ENCODE assay signal across 8 cellular contexts in the genomic region with DNA sequence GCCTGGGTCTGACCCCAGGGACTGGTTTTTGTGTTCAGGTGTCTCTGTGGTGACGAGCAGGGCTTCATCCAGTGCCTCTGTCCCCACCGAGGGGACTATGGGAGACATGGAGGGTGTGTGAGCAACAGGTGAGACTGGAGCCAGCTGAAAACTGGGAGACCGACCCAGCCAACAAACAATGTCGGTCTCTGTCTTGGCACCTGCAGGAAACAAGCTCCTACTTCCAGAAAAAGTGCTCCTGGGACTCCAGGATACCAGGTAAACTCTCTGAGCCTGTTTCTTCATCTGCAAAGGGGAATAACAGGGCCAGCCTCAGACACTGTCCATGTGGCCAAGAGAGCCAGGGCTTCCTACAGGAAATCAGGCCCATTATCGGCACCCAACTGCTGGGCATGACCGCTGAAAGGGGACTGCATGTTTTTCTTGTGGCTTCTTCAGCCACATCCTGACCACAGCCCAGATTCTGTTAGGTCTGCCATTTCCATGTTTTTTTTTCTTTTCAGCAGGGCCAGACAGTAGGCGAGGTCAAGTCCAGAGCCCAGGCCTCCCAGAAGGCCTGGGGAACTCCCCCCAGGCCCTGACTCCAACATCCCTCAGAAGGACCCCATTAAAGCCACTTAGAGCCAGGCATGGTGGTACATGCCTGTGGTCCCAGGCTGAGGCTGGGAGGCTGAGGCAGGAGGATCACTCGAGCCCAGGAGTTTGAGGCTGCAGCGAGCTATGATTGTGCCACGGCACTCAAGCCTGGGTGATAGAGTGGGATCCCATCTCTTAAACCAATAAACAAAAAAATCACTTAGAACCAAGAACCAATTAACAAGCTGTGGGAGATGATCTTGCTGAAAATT. TPM values are rescaled to one million over a fixed set of nuclear protein-coding genes. Genes with fewer than 3 reads are reported as not detected.
DNase-seq lines count a peak whose midpoint lies in the region; ATAC-seq and TF ChIP-seq lines count a peak whose summit lies in the region.
"Had no signal": no experiment of that assay in that cellular context is flagged by ENCODE, and none has a peak within 500 bp of the region (broad histone marks: within the 10 kb centered on the region; RNA-seq: fewer than 3 reads in every experiment).

No MANE protein-coding gene starts in this region.

- peak; percentile 10 for ATAC-seq in HG03460 (IDR thresholded peaks at IDR 0.05; ENCODE audit: unreplicated experiment)
- ATAC-seq in activated CD8-positive, alpha-beta memory T cell treated with anti-CD3 and anti-CD28 coated beads, Interleukin-2, amount 10 ng/mL, durations not matched to agents 7 days and 5 days: peak; percentile 17
- peak; percentile 4 for ATAC-seq in left lobe of liver

- H3K4me3 Mint-ChIP-seq in activated CD8-positive, alpha-beta memory T cell treated with anti-CD3 and anti-CD28 coated beads, Interleukin-2, amount 10 ng/mL, durations not matched to agents 7 days and 5 days: peak overlapping the region; percentile 94

- no peaks in the 10 kb centered on the region for H3K36me3 ChIP-seq in testis (ENCODE audit: low read depth, missing control alignments)

- DNase-seq in activated CD8-positive, alpha-beta memory T cell treated with anti-CD3 and anti-CD28 coated beads, Interleukin-2, amount 10 ng/mL, durations not matched to agents 7 days and 5 days: peak; percentile 88
- no peak for DNase-seq in left lobe of liver (ENCODE audit: low spot score)
- no peak for DNase-seq in testis
- no peak for DNase-seq in lower leg skin (ENCODE audit: low spot score in 2 of 2)
- DNase-seq in NCI-H2227 (lab: John Stamatoyannopoulos, UW; ENCODE audit: unreplicated experiment): no peak

- TF ChIP-seq POLR2A in GM18951 (IDR thresholded peaks at IDR 0.05; ENCODE audit: extremely low read depth, insufficient read depth, insufficient read length) (peak; percentile 7), testis (IDR thresholded peaks at IDR 0.05) (no peak), lower leg skin (IDR thresholded peaks at IDR 0.05) (no peak)

- no peaks in the 10 kb centered on the region for H3K9me3 Mint-ChIP-seq in activated CD8-positive, alpha-beta memory T cell treated with anti-CD3 and anti-CD28 coated beads, Interleukin-2, amount 10 ng/mL, durations not matched to agents 7 days and 5 days (ENCODE audit: low read depth)

- H3K27ac ChIP-seq in testis: peak overlapping the region; percentile 85 to 94

- peaks cover 32% of the 10 kb centered on the region for H3K4me1 Mint-ChIP-seq in activated CD8-positive, alpha-beta memory T cell treated with anti-CD3 and anti-CD28 coated beads, Interleukin-2, amount 10 ng/mL, durations not matched to agents 7 days and 5 days

- H3K4me3 ChIP-seq in testis (peak overlapping the region; percentile 56 to 66), lower leg skin (ENCODE audit: low read depth, poor library complexity, severe bottlenecking) (no peak overlapping the region)

- CTCF ChIA-PET in activated CD8-positive, alpha-beta memory T cell treated with anti-CD3 and anti-CD28 coated beads, Interleukin-2, amount 10 ng/mL, durations not matched to agents 7 days and 5 days (lab: Charles Lee): interaction anchor here (0.7 to 3.8 kb wide), 16 partner anchors 11 to 200 kb away, joined by 3 to 20 read pairs (median 4); partner anchors contain the start of genes MRPL34 and MVB12A

- peaks cover 39% of the 10 kb centered on the region for H3K36me3 Mint-ChIP-seq in activated CD8-positive, alpha-beta memory T cell treated with anti-CD3 and anti-CD28 coated beads, Interleukin-2, amount 10 ng/mL, durations not matched to agents 7 days and 5 days

- no peaks in the 10 kb centered on the region for H3K27me3 ChIP-seq in testis

- H3K4me1 ChIP-seq in testis: peaks cover 8% of the 10 kb centered on the region

- no peaks in the 10 kb centered on the region for H3K9me3 ChIP-seq in testis

- intact Hi-C loops in testis (cut with DNase I; ENCODE audit: low total_unique reads): no loop called here
- intact Hi-C loops in lower leg skin (cut with DNase I; ENCODE audit: low total_unique reads): no loop called here

- peak overlapping the region; percentile 97 for H3K27ac Mint-ChIP-seq in activated CD8-positive, alpha-beta memory T cell treated with anti-CD3 and anti-CD28 coated beads, Interleukin-2, amount 10 ng/mL, durations not matched to agents 7 days and 5 days

- H3K27me3 Mint-ChIP-seq in activated CD8-positive, alpha-beta memory T cell treated with anti-CD3 and anti-CD28 coated beads, Interleukin-2, amount 10 ng/mL, durations not matched to agents 7 days and 5 days: no peaks in the 10 kb centered on the region

- TF ChIP-seq CTCF in testis (IDR thresholded peaks at IDR 0.05) (no peak), lower leg skin (IDR thresholded peaks at IDR 0.05) (no peak)

- in situ Hi-C loops in GM18951 (cut with MboI; ENCODE audit: low sequenced_read_pairs, unreplicated experiment): no loop called here

- WGBS in testis, 2 donors: 66 to 70% methylated on average over 10 of the region's 10 CpGs
- WGBS in lower leg skin, 2 donors: 60 to 79% methylated on average over 10 of the region's 10 CpGs

RNA-seq across cellular contexts. Expression of gene BST2, which starts 0.8 kb away (rescaled TPM):
- total RNA-seq in activated CD8-positive, alpha-beta memory T cell treated with anti-CD3 and anti-CD28 coated beads, Interleukin-2, amount 10 ng/mL, durations not matched to agents 7 days and 5 days: 100 to 1,000 TPM; 298 to 361 TPM
- total RNA-seq in left lobe of liver (103 TPM), testis (10 to 100 TPM; 37.4 to 64.4 TPM), lower leg skin (10 to 100 TPM in 3 of 4 donors, 1 to 10 TPM in 1; 9.4 to 15.9 (median 12.5) TPM)
- 71.4 TPM for polyA plus RNA-seq in testis (ENCODE audit: insufficient read depth, low read depth, low replicate concordance)

RNA-seq across cellular contexts. Expression of gene CCDC194, which starts 12.3 kb away (rescaled TPM):
- 1 to 10 TPM; 4.3 to 5.9 TPM for total RNA-seq in activated CD8-positive, alpha-beta memory T cell treated with anti-CD3 and anti-CD28 coated beads, Interleukin-2, amount 10 ng/mL, durations not matched to agents 7 days and 5 days
- 0.50 TPM for total RNA-seq in left lobe of liver
- 1 to 10 TPM in 1 of 2 donors, not detected in 1; 1.3 TPM for total RNA-seq in testis
- 0.45 TPM for polyA plus RNA-seq in testis (ENCODE audit: insufficient read depth, low read depth, low replicate concordance)
- total RNA-seq in lower leg skin: not detected

RNA-seq across cellular contexts. Expression of gene MVB12A, which starts 13.6 kb away (rescaled TPM):
- total RNA-seq in activated CD8-positive, alpha-beta memory T cell treated with anti-CD3 and anti-CD28 coated beads, Interleukin-2, amount 10 ng/mL, durations not matched to agents 7 days and 5 days: 10 to 100 TPM; 40.4 to 51.1 TPM
- total RNA-seq in left lobe of liver (22.6 TPM), testis (10 to 100 TPM; 44.0 to 48.3 TPM), lower leg skin (10 to 100 TPM; 66.8 to 86.4 (median 75.6) TPM)
- polyA plus RNA-seq in testis (ENCODE audit: insufficient read depth, low read depth, low replicate concordance): 28.6 TPM

RNA-seq across cellular contexts. Expression of gene PLVAP, which starts 29.1 kb away (rescaled TPM):
- not detected for total RNA-seq in activated CD8-positive, alpha-beta memory T cell treated with anti-CD3 and anti-CD28 coated beads, Interleukin-2, amount 10 ng/mL, durations not matched to agents 7 days and 5 days
- total RNA-seq in left lobe of liver (4.6 TPM), testis (1 to 10 TPM; 3.4 to 4.4 TPM), lower leg skin (10 to 100 TPM; 11.7 to 96.5 (median 50.2) TPM)
- polyA plus RNA-seq in testis (ENCODE audit: insufficient read depth, low read depth, low replicate concordance): 20.5 TPM
- total RNA-seq: activated CD8-positive, alpha-beta memory T cell treated with anti-CD3 and anti-CD28 coated beads for 36 hours had no signal

RNA-seq across cellular contexts. Expression of gene TMEM221, which starts 42.2 kb away (rescaled TPM):
- not detected for total RNA-seq in activated CD8-positive, alpha-beta memory T cell treated with anti-CD3 and anti-CD28 coated beads, Interleukin-2, amount 10 ng/mL, durations not matched to agents 7 days and 5 days
- total RNA-seq in left lobe of liver: 0.15 TPM
- total RNA-seq in testis: 1 to 10 TPM in 1 of 2 donors, under 1 TPM in 1; 0.68 to 2.6 TPM
- 1.4 TPM for polyA plus RNA-seq in testis (ENCODE audit: insufficient read depth, low read depth, low replicate concordance)
- 1 to 10 TPM in 1 of 4 donors, under 1 TPM in 2, not detected in 1; 0.42 to 1.3 (median 0.61) TPM for total RNA-seq in lower leg skin
- total RNA-seq: activated CD8-positive, alpha-beta memory T cell treated with anti-CD3 and anti-CD28 coated beads for 36 hours had no signal
